ENCODE assay signal across 1 cellular context in the genomic region with DNA sequence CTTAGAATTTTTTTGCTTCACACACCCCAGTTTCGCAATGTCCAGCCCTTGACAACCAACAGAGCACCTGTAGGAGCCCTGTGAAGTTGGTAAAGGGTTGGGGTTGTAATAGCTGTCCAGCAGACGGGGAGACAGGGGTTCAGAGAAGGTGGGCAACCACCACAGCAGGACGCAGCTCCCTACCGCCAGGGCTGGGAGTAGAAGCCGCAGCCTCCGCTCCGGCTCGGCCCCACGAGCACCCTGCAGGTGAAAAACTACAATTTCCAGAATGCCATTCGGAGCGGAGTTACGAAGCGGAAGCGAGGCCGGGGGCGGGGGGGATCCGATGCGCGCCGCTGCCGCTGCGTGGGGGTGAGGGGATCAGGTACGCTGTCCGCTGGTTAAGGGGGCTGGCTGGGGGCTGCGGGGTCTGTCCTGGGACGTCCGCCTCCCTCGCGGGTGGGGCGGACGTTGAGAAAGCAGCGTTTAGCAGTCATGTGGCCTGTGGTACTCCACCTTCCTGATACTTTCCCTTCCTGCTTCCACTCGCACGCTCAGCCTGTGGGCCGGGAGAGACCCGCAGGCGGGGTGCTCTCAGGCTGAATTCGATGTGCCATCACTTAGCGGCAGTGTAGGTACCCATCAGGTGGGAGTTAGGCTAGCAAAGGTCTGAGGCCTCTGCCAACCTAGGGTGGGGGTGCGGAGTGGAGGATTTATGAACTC.
TF ChIP-seq lines count a peak whose summit lies in the region.

A gene with protein sequence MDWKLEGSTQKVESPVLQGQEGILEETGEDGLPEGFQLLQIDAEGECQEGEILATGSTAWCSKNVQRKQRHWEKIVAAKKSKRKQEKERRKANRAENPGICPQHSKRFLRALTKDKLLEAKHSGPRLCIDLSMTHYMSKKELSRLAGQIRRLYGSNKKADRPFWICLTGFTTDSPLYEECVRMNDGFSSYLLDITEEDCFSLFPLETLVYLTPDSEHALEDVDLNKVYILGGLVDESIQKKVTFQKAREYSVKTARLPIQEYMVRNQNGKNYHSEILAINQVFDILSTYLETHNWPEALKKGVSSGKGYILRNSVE (plus strand): TSS at position 317 of the 702 bp plus-strand sequence. CDS start 8,127 bp downstream, outside the sequence.

TF ChIP-seq in HepG2, 621 proteins besides CTCF, POLR2A, EP300 and RAD21 (continued from another document and continues in another):
- no peak for TF ChIP-seq BCLAF1 (IDR thresholded peaks at IDR 0.05)
- TF ChIP-seq KDM5B (CRISPR knock-in tag; IDR thresholded peaks at IDR 0.05; ENCODE audit: borderline replicate concordance), result peak; percentile 42
- TF ChIP-seq ZNF850 (CRISPR knock-in tag; conservative IDR thresholded peaks at IDR 0.05), result 0 out of 2 replicates have a peak, but pooled peaks have one; percentile 41
- TF ChIP-seq, protein P1, sequence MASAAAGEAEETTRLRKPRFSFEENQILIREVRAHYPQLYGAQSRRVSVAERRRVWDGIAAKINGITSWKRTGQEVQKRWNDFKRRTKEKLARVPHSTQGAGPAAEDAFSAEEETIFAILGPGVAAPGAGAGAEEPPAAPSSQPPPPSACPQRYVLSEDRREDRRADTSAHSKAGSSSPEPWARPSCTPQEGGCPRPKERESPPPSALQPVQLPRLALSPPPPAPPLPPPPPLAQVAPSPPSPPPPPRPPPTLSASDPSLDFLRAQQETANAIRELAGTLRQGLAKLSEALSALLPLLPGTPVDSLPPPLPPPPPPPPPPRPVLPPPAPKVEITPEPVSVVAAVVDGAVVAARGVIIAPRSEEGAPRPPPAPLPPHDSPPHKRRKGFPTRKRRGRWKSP (CRISPR knock-in tag; IDR thresholded peaks at IDR 0.05), result peak; percentile 56; the same call in 1 of the 2 replicates
- peak; percentile 46; the same call in 1 of the 2 replicates for TF ChIP-seq GMEB2 (CRISPR knock-in tag; IDR thresholded peaks at IDR 0.05; ENCODE audit: low read depth)
- peak; percentile 87 for TF ChIP-seq ELF1 (CRISPR knock-in tag; IDR thresholded peaks at IDR 0.05)
- peak; percentile 44; the same call in 1 of the 2 replicates for TF ChIP-seq ZNF574 (CRISPR knock-in tag; IDR thresholded peaks at IDR 0.05)
- no peak for TF ChIP-seq NFIC (IDR thresholded peaks at IDR 0.05; ENCODE audit: low read length)
- peak; percentile 67; the same call in 1 of the 2 replicates for TF ChIP-seq ZBTB7A (CRISPR knock-in tag; IDR thresholded peaks at IDR 0.05)
- no peak for TF ChIP-seq ZNF451 (CRISPR knock-in tag; IDR thresholded peaks at IDR 0.05)
- no peak for TF ChIP-seq RFX3 (CRISPR knock-in tag; IDR thresholded peaks at IDR 0.05)
- TF ChIP-seq TBL1XR1 (IDR thresholded peaks at IDR 0.05; ENCODE audit: borderline replicate concordance, low read length, partially characterized antibody), result no peak
- TF ChIP-seq, protein P2, sequence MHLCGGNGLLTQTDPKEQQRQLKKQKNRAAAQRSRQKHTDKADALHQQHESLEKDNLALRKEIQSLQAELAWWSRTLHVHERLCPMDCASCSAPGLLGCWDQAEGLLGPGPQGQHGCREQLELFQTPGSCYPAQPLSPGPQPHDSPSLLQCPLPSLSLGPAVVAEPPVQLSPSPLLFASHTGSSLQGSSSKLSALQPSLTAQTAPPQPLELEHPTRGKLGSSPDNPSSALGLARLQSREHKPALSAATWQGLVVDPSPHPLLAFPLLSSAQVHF (CRISPR knock-in tag; IDR thresholded peaks at IDR 0.05), result no peak
- peak; percentile 50; the same call in 1 of the 2 replicates for TF ChIP-seq YEATS4 (CRISPR knock-in tag; IDR thresholded peaks at IDR 0.05; ENCODE audit: borderline replicate concordance)
- TF ChIP-seq TBP (CRISPR knock-in tag; IDR thresholded peaks at IDR 0.05), result no peak
- peak; percentile 55; the same call in 1 of the 2 replicates for TF ChIP-seq TARDBP (CRISPR knock-in tag; IDR thresholded peaks at IDR 0.05)
- no peak for TF ChIP-seq TCF12 (IDR thresholded peaks at IDR 0.05)
- peak; percentile 72; the same call in 1 of the 2 replicates for TF ChIP-seq TCF12 (CRISPR knock-in tag; IDR thresholded peaks at IDR 0.05)
- TF ChIP-seq ZNF333 (CRISPR knock-in tag; IDR thresholded peaks at IDR 0.05; ENCODE audit: borderline replicate concordance), result 0 out of 2 replicates have a peak, but pooled peaks have one; percentile 64
- peak; percentile 40 for TF ChIP-seq TAF1 (CRISPR knock-in tag; IDR thresholded peaks at IDR 0.05)
- peak; percentile 59; the same call in 1 of the 2 replicates for TF ChIP-seq RBFOX2 (IDR thresholded peaks at IDR 0.05; ENCODE audit: low read depth, low read length)
- 0 out of 2 replicates have a peak, but pooled peaks have one; percentile 42 for TF ChIP-seq KAT7 (CRISPR knock-in tag; IDR thresholded peaks at IDR 0.05; ENCODE audit: borderline replicate concordance)
- 0 out of 2 replicates have a peak, but pooled peaks have one; percentile 36 for TF ChIP-seq GZF1 (CRISPR knock-in tag; IDR thresholded peaks at IDR 0.05)
- TF ChIP-seq CBFB (CRISPR knock-in tag; IDR thresholded peaks at IDR 0.05), result 0 out of 2 replicates have a peak, but pooled peaks have one; percentile 35
- TF ChIP-seq SMAD1 (CRISPR knock-in tag; IDR thresholded peaks at IDR 0.05; ENCODE audit: borderline replicate concordance, low read depth), result peak; percentile 59; the same call in 1 of the 2 replicates
- peak; percentile 69; the same call in 1 of the 2 replicates for TF ChIP-seq KMT2B (CRISPR knock-in tag; IDR thresholded peaks at IDR 0.05)
- TF ChIP-seq ZNF460 (CRISPR knock-in tag; IDR thresholded peaks at IDR 0.05; ENCODE audit: borderline replicate concordance), result no peak
- TF ChIP-seq, protein P3, sequence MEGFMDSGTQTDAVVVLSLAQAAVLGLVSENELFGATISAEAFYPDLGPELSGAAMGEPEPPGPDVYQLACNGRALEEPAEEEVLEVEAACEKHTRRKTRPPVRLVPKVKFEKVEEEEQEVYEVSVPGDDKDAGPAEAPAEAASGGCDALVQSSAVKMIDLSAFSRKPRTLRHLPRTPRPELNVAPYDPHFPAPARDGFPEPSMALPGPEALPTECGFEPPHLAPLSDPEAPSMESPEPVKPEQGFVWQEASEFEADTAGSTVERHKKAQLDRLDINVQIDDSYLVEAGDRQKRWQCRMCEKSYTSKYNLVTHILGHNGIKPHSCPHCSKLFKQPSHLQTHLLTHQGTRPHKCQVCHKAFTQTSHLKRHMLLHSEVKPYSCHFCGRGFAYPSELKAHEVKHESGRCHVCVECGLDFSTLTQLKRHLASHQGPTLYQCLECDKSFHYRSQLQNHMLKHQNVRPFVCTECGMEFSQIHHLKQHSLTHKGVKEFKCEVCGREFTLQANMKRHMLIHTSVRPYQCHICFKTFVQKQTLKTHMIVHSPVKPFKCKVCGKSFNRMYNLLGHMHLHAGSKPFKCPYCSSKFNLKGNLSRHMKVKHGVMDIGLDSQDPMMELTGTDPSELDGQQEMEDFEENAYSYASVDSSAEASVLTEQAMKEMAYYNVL (CRISPR knock-in tag; IDR thresholded peaks at IDR 0.05; ENCODE audit: borderline replicate concordance), result peak; percentile 49
- peak; percentile 53; the same call in 1 of the 2 replicates for TF ChIP-seq ETV5 (CRISPR knock-in tag; IDR thresholded peaks at IDR 0.05; ENCODE audit: borderline replicate concordance)
- no peak for TF ChIP-seq ZFP41 (CRISPR knock-in tag; IDR thresholded peaks at IDR 0.05; ENCODE audit: borderline replicate concordance)
- no peak for TF ChIP-seq ZNF24 (IDR thresholded peaks at IDR 0.05)
- peak; percentile 81 for TF ChIP-seq ZFY (CRISPR knock-in tag; IDR thresholded peaks at IDR 0.05)
- TF ChIP-seq KDM2A (CRISPR knock-in tag; IDR thresholded peaks at IDR 0.05; ENCODE audit: borderline replicate concordance, low read depth), result peak; percentile 48; the same call in 1 of the 2 replicates
- peak; percentile 53; the same call in 1 of the 2 replicates for TF ChIP-seq HIVEP1 (CRISPR knock-in tag; IDR thresholded peaks at IDR 0.05)
- TF ChIP-seq ZFP62 (CRISPR knock-in tag; IDR thresholded peaks at IDR 0.05), result no peak
- 0 out of 2 replicates have a peak, but pooled peaks have one; percentile 16 for TF ChIP-seq YEATS2 (CRISPR knock-in tag; IDR thresholded peaks at IDR 0.05; ENCODE audit: borderline replicate concordance)
- no peak for TF ChIP-seq ATF1 (CRISPR knock-in tag; IDR thresholded peaks at IDR 0.05)
- peak; percentile 73; the same call in 1 of the 2 replicates for TF ChIP-seq ZNF768 (CRISPR knock-in tag; IDR thresholded peaks at IDR 0.05)
- no peak for TF ChIP-seq ZNF354B (CRISPR knock-in tag; IDR thresholded peaks at IDR 0.05)
- TF ChIP-seq PHF8 (CRISPR knock-in tag; IDR thresholded peaks at IDR 0.05), result peak; percentile 71
- TF ChIP-seq ARHGAP35 (CRISPR knock-in tag; IDR thresholded peaks at IDR 0.05; ENCODE audit: borderline replicate concordance), result peak; percentile 47; the same call in 1 of the 2 replicates
- TF ChIP-seq KLF9 (CRISPR knock-in tag; IDR thresholded peaks at IDR 0.05; ENCODE audit: low read depth), result no peak
- peak; percentile 73 for TF ChIP-seq POLR2AphosphoS5 (IDR thresholded peaks at IDR 0.05; ENCODE audit: low read depth, low read length)
- TF ChIP-seq HOMEZ (CRISPR knock-in tag; IDR thresholded peaks at IDR 0.05; ENCODE audit: low read depth), result no peak
- TF ChIP-seq ZNF891 (CRISPR knock-in tag; IDR thresholded peaks at IDR 0.05), result peak; percentile 58; the same call in 1 of the 2 replicates
- peak; percentile 25; the same call in 1 of the 2 replicates for TF ChIP-seq ZNF350 (CRISPR knock-in tag; IDR thresholded peaks at IDR 0.05; ENCODE audit: borderline replicate concordance, low read depth)
- peak; percentile 71 for TF ChIP-seq SAP130 (CRISPR knock-in tag; IDR thresholded peaks at IDR 0.05; ENCODE audit: low read depth)
- TF ChIP-seq ZFX (CRISPR knock-in tag; IDR thresholded peaks at IDR 0.05; ENCODE audit: low read depth), result peak; percentile 88
- peak; percentile 57; the same call in 1 of the 2 replicates for TF ChIP-seq ELF3 (CRISPR knock-in tag; IDR thresholded peaks at IDR 0.05)
- TF ChIP-seq GABPA (IDR thresholded peaks at IDR 0.05; ENCODE audit: low read depth, low read length), result peak; percentile 69
- TF ChIP-seq GABPA (CRISPR knock-in tag; IDR thresholded peaks at IDR 0.05; ENCODE audit: low read depth), result peak; percentile 92
- TF ChIP-seq, protein P4, sequence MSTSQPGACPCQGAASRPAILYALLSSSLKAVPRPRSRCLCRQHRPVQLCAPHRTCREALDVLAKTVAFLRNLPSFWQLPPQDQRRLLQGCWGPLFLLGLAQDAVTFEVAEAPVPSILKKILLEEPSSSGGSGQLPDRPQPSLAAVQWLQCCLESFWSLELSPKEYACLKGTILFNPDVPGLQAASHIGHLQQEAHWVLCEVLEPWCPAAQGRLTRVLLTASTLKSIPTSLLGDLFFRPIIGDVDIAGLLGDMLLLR (CRISPR knock-in tag; IDR thresholded peaks at IDR 0.05), result peak; percentile 69; the same call in 1 of the 2 replicates
